ENCODE assay signal across 1 cellular context in the genomic region with DNA sequence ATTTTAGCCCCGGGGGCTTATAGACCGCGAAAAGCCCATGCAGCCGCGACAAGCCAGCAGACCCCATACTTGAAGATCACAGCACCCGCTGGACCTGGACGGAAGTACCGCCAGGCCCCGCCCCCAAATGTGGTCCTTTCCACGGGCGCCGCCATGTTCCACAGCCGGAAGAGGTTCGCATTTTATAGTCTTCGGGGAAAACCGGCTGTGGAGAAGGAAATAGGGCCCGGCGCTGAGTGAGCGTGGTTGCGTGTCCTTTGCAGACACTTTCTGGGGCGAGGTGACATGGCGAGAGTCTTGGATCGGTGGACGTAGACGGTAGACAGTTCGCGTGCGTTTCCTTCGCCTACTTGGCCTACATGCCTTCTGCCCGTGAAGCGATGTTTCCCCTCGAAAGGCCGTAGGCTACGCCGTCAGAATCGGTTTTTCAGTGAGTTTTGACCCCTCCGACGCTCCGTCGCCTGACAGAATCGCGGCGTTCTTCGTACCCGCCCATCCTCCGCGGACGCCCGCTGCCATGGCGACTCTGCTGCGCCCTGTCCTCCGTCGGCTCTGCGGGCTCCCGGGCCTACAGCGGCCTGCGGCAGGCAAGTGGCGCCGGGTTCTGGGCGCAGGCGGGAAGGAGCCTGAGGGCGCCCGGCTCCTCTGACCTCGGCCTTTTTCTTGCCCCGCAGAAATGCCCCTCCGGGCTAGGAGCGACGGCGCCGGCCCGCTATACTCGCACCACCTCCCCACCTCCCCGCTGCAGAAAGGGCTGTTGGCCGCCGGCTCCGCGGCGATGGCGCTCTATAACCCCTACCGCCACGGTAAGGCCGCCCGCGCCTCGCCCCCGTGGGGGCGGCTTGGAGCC.
TF ChIP-seq lines count a peak whose summit lies in the region.

A gene (plus strand): TSS at position 498 of the 850 bp plus-strand sequence. CDS start 20 bp downstream, at position 518.
A gene with protein sequence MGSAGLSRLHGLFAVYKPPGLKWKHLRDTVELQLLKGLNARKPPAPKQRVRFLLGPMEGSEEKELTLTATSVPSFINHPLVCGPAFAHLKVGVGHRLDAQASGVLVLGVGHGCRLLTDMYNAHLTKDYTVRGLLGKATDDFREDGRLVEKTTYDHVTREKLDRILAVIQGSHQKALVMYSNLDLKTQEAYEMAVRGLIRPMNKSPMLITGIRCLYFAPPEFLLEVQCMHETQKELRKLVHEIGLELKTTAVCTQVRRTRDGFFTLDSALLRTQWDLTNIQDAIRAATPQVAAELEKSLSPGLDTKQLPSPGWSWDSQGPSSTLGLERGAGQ (minus strand): TSS at position 106 of the 850 bp plus-strand sequence. CDS start 39 bp downstream, at position 67.

TF ChIP-seq in K562, 482 proteins besides CTCF, POLR2A, EP300 and RAD21 (continued from another document and continues in another):
- TF ChIP-seq POLR2AphosphoS2 (IDR thresholded peaks at IDR 0.05; ENCODE audit: low read length) = peak; percentile 74; the same call in 1 of the 2 replicates
- TF ChIP-seq CBX2 (IDR thresholded peaks at IDR 0.05; ENCODE audit: insufficient read depth, low read length, poor library complexity, severe bottlenecking) = no peak
- TF ChIP-seq, protein P1, sequence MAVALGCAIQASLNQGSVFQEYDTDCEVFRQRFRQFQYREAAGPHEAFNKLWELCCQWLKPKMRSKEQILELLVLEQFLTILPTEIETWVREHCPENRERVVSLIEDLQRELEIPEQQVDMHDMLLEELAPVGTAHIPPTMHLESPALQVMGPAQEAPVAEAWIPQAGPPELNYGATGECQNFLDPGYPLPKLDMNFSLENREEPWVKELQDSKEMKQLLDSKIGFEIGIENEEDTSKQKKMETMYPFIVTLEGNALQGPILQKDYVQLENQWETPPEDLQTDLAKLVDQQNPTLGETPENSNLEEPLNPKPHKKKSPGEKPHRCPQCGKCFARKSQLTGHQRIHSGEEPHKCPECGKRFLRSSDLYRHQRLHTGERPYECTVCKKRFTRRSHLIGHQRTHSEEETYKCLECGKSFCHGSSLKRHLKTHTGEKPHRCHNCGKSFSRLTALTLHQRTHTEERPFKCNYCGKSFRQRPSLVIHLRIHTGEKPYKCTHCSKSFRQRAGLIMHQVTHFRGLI (CRISPR knock-in tag; IDR thresholded peaks at IDR 0.05) = 0 out of 2 replicates have a peak, but pooled peaks have one; percentile 67
- no peak for TF ChIP-seq ZNF668 (CRISPR knock-in tag; IDR thresholded peaks at IDR 0.05)
- no peak; a peak in 1 of 4 replicates for TF ChIP-seq SRF (CRISPR knock-in tag; IDR thresholded peaks at IDR 0.05)
- TF ChIP-seq SP2 (IDR thresholded peaks at IDR 0.05; ENCODE audit: extremely low read depth, low read depth, low read length, poor library complexity, severe bottlenecking) = peak; percentile 24
- TF ChIP-seq, protein P2, sequence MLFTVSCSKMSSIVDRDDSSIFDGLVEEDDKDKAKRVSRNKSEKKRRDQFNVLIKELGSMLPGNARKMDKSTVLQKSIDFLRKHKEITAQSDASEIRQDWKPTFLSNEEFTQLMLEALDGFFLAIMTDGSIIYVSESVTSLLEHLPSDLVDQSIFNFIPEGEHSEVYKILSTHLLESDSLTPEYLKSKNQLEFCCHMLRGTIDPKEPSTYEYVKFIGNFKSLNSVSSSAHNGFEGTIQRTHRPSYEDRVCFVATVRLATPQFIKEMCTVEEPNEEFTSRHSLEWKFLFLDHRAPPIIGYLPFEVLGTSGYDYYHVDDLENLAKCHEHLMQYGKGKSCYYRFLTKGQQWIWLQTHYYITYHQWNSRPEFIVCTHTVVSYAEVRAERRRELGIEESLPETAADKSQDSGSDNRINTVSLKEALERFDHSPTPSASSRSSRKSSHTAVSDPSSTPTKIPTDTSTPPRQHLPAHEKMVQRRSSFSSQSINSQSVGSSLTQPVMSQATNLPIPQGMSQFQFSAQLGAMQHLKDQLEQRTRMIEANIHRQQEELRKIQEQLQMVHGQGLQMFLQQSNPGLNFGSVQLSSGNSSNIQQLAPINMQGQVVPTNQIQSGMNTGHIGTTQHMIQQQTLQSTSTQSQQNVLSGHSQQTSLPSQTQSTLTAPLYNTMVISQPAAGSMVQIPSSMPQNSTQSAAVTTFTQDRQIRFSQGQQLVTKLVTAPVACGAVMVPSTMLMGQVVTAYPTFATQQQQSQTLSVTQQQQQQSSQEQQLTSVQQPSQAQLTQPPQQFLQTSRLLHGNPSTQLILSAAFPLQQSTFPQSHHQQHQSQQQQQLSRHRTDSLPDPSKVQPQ (CRISPR knock-in tag; IDR thresholded peaks at IDR 0.05; ENCODE audit: borderline replicate concordance) = no peak
- no peak for TF ChIP-seq EZH2 (IDR thresholded peaks at IDR 0.05; ENCODE audit: borderline replicate concordance, low read depth, low read length)
- no peak for TF ChIP-seq HDAC1 (IDR thresholded peaks at IDR 0.05)
- no peak for TF ChIP-seq LARP7 (IDR thresholded peaks at IDR 0.05)
- no peak for TF ChIP-seq SIN3B (IDR thresholded peaks at IDR 0.05; ENCODE audit: low read depth)
- no peak for TF ChIP-seq PHTF2 (CRISPR knock-in tag; IDR thresholded peaks at IDR 0.05)
- no peak for TF ChIP-seq KAT7 (CRISPR knock-in tag; IDR thresholded peaks at IDR 0.05; ENCODE audit: borderline replicate concordance)
- TF ChIP-seq SLC30A9 (CRISPR knock-in tag; IDR thresholded peaks at IDR 0.05) = no peak
- no peak for TF ChIP-seq TFAM (CRISPR knock-in tag; conservative IDR thresholded peaks at IDR 0.05)
- peak in 1 of 2 experiments; percentile 35; a peak in 2 of 4 replicates for TF ChIP-seq ETV6 (IDR thresholded peaks at IDR 0.05; ENCODE audit: borderline replicate concordance in 1 of 2, low read depth in 2 of 2, low read length in 1 of 2)
- TF ChIP-seq ETV6 (CRISPR knock-in tag; IDR thresholded peaks at IDR 0.05; ENCODE audit: borderline replicate concordance) = no peak
- TF ChIP-seq PHF8 (IDR thresholded peaks at IDR 0.05; ENCODE audit: borderline replicate concordance, low read length) = peak; percentile 100
- TF ChIP-seq, protein P3, sequence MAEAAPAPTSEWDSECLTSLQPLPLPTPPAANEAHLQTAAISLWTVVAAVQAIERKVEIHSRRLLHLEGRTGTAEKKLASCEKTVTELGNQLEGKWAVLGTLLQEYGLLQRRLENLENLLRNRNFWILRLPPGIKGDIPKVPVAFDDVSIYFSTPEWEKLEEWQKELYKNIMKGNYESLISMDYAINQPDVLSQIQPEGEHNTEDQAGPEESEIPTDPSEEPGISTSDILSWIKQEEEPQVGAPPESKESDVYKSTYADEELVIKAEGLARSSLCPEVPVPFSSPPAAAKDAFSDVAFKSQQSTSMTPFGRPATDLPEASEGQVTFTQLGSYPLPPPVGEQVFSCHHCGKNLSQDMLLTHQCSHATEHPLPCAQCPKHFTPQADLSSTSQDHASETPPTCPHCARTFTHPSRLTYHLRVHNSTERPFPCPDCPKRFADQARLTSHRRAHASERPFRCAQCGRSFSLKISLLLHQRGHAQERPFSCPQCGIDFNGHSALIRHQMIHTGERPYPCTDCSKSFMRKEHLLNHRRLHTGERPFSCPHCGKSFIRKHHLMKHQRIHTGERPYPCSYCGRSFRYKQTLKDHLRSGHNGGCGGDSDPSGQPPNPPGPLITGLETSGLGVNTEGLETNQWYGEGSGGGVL (CRISPR knock-in tag; IDR thresholded peaks at IDR 0.05) = no peak
- TF ChIP-seq PML (IDR thresholded peaks at IDR 0.05; ENCODE audit: low read length) = no peak
- TF ChIP-seq POLR2AphosphoS5 (IDR thresholded peaks at IDR 0.05; ENCODE audit: control insufficient read depth, insufficient read depth, low read depth, low read length) = no peak
- TF ChIP-seq, protein P4, sequence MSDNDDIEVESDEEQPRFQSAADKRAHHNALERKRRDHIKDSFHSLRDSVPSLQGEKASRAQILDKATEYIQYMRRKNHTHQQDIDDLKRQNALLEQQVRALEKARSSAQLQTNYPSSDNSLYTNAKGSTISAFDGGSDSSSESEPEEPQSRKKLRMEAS (CRISPR knock-in tag; IDR thresholded peaks at IDR 0.05) = no peak
- TF ChIP-seq NFIC (IDR thresholded peaks at IDR 0.05) = no peak
- peak; percentile 99 for TF ChIP-seq RBM22 (IDR thresholded peaks at IDR 0.05; ENCODE audit: low read depth, low read length, poor library complexity, severe bottlenecking)
- TF ChIP-seq ZNF224 (CRISPR knock-in tag; IDR thresholded peaks at IDR 0.05) = no peak
- TF ChIP-seq NFATC3 (IDR thresholded peaks at IDR 0.05) = no peak
- no peak for TF ChIP-seq ZBTB1 (CRISPR knock-in tag; IDR thresholded peaks at IDR 0.05; ENCODE audit: borderline replicate concordance, low read depth)
- TF ChIP-seq, protein P5, sequence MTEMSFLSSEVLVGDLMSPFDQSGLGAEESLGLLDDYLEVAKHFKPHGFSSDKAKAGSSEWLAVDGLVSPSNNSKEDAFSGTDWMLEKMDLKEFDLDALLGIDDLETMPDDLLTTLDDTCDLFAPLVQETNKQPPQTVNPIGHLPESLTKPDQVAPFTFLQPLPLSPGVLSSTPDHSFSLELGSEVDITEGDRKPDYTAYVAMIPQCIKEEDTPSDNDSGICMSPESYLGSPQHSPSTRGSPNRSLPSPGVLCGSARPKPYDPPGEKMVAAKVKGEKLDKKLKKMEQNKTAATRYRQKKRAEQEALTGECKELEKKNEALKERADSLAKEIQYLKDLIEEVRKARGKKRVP (CRISPR knock-in tag; IDR thresholded peaks at IDR 0.05) = peak; percentile 84
- no peak for TF ChIP-seq CREBBP (IDR thresholded peaks at IDR 0.05; ENCODE audit: low read depth, low read length)
- no peak for TF ChIP-seq HDGF (IDR thresholded peaks at IDR 0.05)
- no peak for TF ChIP-seq HNRNPUL1 (IDR thresholded peaks at IDR 0.05; ENCODE audit: low read length)
- no peak for TF ChIP-seq HDAC3 (IDR thresholded peaks at IDR 0.05; ENCODE audit: borderline replicate concordance, partially characterized antibody)
- TF ChIP-seq CCNT2 (IDR thresholded peaks at IDR 0.05; ENCODE audit: borderline replicate concordance, extremely low read depth, insufficient read length, low read depth, low read length) = no peak
- TF ChIP-seq EWSR1 (IDR thresholded peaks at IDR 0.05; ENCODE audit: borderline replicate concordance, low read depth, partially characterized antibody) = no peak
- TF ChIP-seq SMARCE1 (IDR thresholded peaks at IDR 0.05) = no peak
- TF ChIP-seq CBX8 (IDR thresholded peaks at IDR 0.05; ENCODE audit: borderline replicate concordance, extremely low read depth, low read depth, low read length, poor library complexity, severe bottlenecking) = no peak
- TF ChIP-seq RFX5 (IDR thresholded peaks at IDR 0.05; ENCODE audit: low read depth, low read length) = no peak
- TF ChIP-seq ZNF134 (CRISPR knock-in tag; conservative IDR thresholded peaks at IDR 0.05) = peak; percentile 68
- TF ChIP-seq RBM17 (IDR thresholded peaks at IDR 0.05; ENCODE audit: borderline replicate concordance, low read depth, low read length) = no peak
- 0 out of 2 replicates have a peak, but pooled peaks have one; percentile 2 for TF ChIP-seq ZNF384 (IDR thresholded peaks at IDR 0.05; ENCODE audit: low read depth, low read length)
- no peak for TF ChIP-seq KAT2B (IDR thresholded peaks at IDR 0.05; ENCODE audit: low read depth, low read length)
- TF ChIP-seq, protein P6, sequence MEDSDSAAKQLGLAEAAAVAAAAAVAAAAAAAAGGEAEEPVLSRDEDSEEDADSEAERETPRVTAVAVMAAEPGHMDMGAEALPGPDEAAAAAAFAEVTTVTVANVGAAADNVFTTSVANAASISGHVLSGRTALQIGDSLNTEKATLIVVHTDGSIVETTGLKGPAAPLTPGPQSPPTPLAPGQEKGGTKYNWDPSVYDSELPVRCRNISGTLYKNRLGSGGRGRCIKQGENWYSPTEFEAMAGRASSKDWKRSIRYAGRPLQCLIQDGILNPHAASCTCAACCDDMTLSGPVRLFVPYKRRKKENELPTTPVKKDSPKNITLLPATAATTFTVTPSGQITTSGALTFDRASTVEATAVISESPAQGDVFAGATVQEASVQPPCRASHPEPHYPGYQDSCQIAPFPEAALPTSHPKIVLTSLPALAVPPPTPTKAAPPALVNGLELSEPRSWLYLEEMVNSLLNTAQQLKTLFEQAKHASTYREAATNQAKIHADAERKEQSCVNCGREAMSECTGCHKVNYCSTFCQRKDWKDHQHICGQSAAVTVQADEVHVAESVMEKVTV (CRISPR knock-in tag; IDR thresholded peaks at IDR 0.05) = peak; percentile 48; the same call in 1 of the 2 replicates
- TF ChIP-seq, protein P7, sequence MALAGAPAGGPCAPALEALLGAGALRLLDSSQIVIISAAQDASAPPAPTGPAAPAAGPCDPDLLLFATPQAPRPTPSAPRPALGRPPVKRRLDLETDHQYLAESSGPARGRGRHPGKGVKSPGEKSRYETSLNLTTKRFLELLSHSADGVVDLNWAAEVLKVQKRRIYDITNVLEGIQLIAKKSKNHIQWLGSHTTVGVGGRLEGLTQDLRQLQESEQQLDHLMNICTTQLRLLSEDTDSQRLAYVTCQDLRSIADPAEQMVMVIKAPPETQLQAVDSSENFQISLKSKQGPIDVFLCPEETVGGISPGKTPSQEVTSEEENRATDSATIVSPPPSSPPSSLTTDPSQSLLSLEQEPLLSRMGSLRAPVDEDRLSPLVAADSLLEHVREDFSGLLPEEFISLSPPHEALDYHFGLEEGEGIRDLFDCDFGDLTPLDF (CRISPR knock-in tag; IDR thresholded peaks at IDR 0.05) = peak; percentile 87; the same call in 1 of the 2 replicates
- TF ChIP-seq FOXJ2 (tag; IDR thresholded peaks at IDR 0.05) = no peak
- TF ChIP-seq RFX1 (IDR thresholded peaks at IDR 0.05) = no peak
- peak in 1 of 2 experiments; percentile 100; a peak in 2 of 4 replicates for TF ChIP-seq SIN3A (IDR thresholded peaks at IDR 0.05; ENCODE audit: borderline replicate concordance in 2 of 2, control insufficient read depth in 1 of 2, low read depth in 2 of 2, low read length in 2 of 2)
- no peak for TF ChIP-seq BACH1 (tag; IDR thresholded peaks at IDR 0.05)
- TF ChIP-seq, protein P8, sequence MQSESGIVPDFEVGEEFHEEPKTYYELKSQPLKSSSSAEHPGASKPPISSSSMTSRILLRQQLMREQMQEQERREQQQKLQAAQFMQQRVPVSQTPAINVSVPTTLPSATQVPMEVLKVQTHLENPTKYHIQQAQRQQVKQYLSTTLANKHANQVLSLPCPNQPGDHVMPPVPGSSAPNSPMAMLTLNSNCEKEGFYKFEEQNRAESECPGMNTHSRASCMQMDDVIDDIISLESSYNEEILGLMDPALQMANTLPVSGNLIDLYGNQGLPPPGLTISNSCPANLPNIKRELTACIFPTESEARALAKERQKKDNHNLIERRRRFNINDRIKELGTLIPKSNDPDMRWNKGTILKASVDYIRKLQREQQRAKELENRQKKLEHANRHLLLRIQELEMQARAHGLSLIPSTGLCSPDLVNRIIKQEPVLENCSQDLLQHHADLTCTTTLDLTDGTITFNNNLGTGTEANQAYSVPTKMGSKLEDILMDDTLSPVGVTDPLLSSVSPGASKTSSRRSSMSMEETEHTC (IDR thresholded peaks at IDR 0.05) = no peak
- no peak for TF ChIP-seq RBM25 (IDR thresholded peaks at IDR 0.05; ENCODE audit: low read depth, low read length, severe bottlenecking)
- TF ChIP-seq STAT5A (IDR thresholded peaks at IDR 0.05; ENCODE audit: borderline replicate concordance, low read length) = no peak
- TF ChIP-seq CBX1 (IDR thresholded peaks at IDR 0.05; ENCODE audit: low read depth) = no peak
- TF ChIP-seq ZNF57 (CRISPR knock-in tag; IDR thresholded peaks at IDR 0.05) = 0 out of 2 replicates have a peak, but pooled peaks have one; percentile 49
- TF ChIP-seq ELF1 (tag; IDR thresholded peaks at IDR 0.05) = no peak
